ENCODE assay signal across 8 cellular contexts in the genomic region with DNA sequence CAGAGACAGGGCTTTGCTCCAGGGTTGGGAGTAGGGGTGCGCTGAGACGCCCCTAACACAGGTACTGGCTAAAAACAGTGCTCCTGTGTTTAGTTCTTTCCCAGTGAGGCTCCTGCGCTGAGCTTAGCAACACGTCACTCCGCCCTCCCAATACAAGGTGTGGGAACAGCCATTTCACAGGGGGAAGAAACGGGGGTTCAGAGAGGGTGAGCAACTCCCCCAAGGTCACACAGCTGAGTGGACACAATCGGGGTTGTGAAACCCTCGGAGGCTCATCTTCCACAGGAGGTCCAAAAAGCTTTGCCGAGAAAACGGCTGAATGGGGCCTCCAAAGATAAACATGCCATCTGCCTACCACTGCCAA. TPM values are rescaled to one million over a fixed set of nuclear protein-coding genes. Genes with fewer than 3 reads are reported as not detected.
DNase-seq lines count a peak whose midpoint lies in the region; ATAC-seq and TF ChIP-seq lines count a peak whose summit lies in the region.

No MANE protein-coding gene starts in this region.

- intact Hi-C loops in gastrocnemius medialis (cut with DNase I; ENCODE audit: low total_unique reads) = no loop called here

- in situ Hi-C loops in gastrocnemius medialis (cut with MboI; ENCODE audit: low sequenced_read_pairs in 4 of 4) = no loop called here

- DNase-seq in MM.1S = no peak
- no peak for DNase-seq in epithelial cell of esophagus (ENCODE audit: low read depth)
- no peak for DNase-seq in gastrocnemius medialis
- DNase-seq in midbrain (lab: John Stamatoyannopoulos, UW) = no peak
- DNase-seq in dermis blood vessel endothelial cell = no peak
- DNase-seq in NCI-H1436 treated with DMSO at 0.1 percent for 48 hours (lab: John Stamatoyannopoulos, UW) = no peak

- ATAC-seq in GM19372 (IDR thresholded peaks at IDR 0.05; ENCODE audit: low read depth, unreplicated experiment) (peak; percentile 15), gastrocnemius medialis (no peak), HG02981 (IDR thresholded peaks at IDR 0.05; ENCODE audit: unreplicated experiment) (no peak)

- H2AFZ ChIP-seq in MM.1S (ENCODE audit: low read length) = peak overlapping the region; percentile 90

- peak overlapping the region; percentile 37; the same call in 1 of the 2 replicates for H3K9ac ChIP-seq in MM.1S (ENCODE audit: low read length)

- no peaks in the 10 kb centered on the region for H4K20me1 ChIP-seq in MM.1S (ENCODE audit: insufficient read depth, low read length)

- H3K9me3 ChIP-seq in MM.1S (replicated peaks; ENCODE audit: insufficient read depth, low read length) (no peaks in the 10 kb centered on the region), gastrocnemius medialis (no peaks in the 10 kb centered on the region)

- no peak overlapping the region for H3K27ac ChIP-seq in MM.1S (ENCODE audit: low read length)
- H3K27ac ChIP-seq in gastrocnemius medialis = peak overlapping the region in 2 of 4 donors; percentile 8 to 19

- peak overlapping the region; percentile 99 for H3K4me2 ChIP-seq in MM.1S (ENCODE audit: low read depth, low read length)

- H3K36me3 ChIP-seq in MM.1S (replicated peaks; ENCODE audit: insufficient read depth, low read length) = no peaks in the 10 kb centered on the region
- no peaks in the 10 kb centered on the region for H3K36me3 ChIP-seq in gastrocnemius medialis

- H3K9me2 ChIP-seq in MM.1S (replicated peaks; ENCODE audit: insufficient read depth, low read length) = no peaks in the 10 kb centered on the region

- H3K27me3 ChIP-seq in MM.1S (replicated peaks; ENCODE audit: insufficient read depth, low read length) (no peaks in the 10 kb centered on the region), gastrocnemius medialis (no peaks in the 10 kb centered on the region)

- H3F3A ChIP-seq in MM.1S (ENCODE audit: insufficient read depth, low read length) = no peaks in the 10 kb centered on the region

- TF ChIP-seq CTCF in MM.1S (IDR thresholded peaks at IDR 0.05; ENCODE audit: low read length) = no peak
- no peak for TF ChIP-seq CTCF in epithelial cell of esophagus (IDR thresholded peaks at IDR 0.05; ENCODE audit: insufficient read depth, low read depth, low read length, missing control alignments)
- TF ChIP-seq CTCF in gastrocnemius medialis (IDR thresholded peaks at IDR 0.05 in 4 of 5, conservative IDR thresholded peaks at IDR 0.05 in 1 of 5) = no peak

- H3K4me1 ChIP-seq in MM.1S (ENCODE audit: low read length) = 0 out of 2 replicates have a peak, but pooled peaks cover 5% of the 10 kb centered on the region
- H3K4me1 ChIP-seq in gastrocnemius medialis = peaks cover 27 to 30% of the 10 kb centered on the region in 2 donors

- H3K4me3 ChIP-seq in MM.1S (ENCODE audit: low read length) (peak overlapping the region; percentile 82), epithelial cell of esophagus (ENCODE audit: low read length) (peak overlapping the region; percentile 42), gastrocnemius medialis (peak overlapping the region; percentile 29 to 74 (median 48))

- H3K79me2 ChIP-seq in MM.1S (ENCODE audit: low read length) = no peaks in the 10 kb centered on the region

- no peak for TF ChIP-seq POLR2A in gastrocnemius medialis (IDR thresholded peaks at IDR 0.05)

RNA-seq across cellular contexts. Expression of a gene that starts 0.6 kb away (rescaled TPM):
- total RNA-seq in gastrocnemius medialis (1 to 10 TPM in 3 of 4 donors, under 1 TPM in 1; 0.92 to 7.4 (median 2.5) TPM), dermis blood vessel endothelial cell (0.68 and 0.84 TPM in 2 replicates)

RNA-seq across cellular contexts. Expression of a gene that starts 17.9 kb away (rescaled TPM):
- total RNA-seq in gastrocnemius medialis (10 to 100 TPM; 31.6 to 42.3 (median 37.1) TPM), dermis blood vessel endothelial cell (33.1 and 50.4 TPM in 2 replicates)

RNA-seq across cellular contexts. Expression of a gene that starts 34.7 kb away (rescaled TPM):
- 10 to 100 TPM; 14.8 to 67.3 (median 47.2) TPM for total RNA-seq in gastrocnemius medialis
- 20.4 and 25.4 TPM in 2 replicates for total RNA-seq in dermis blood vessel endothelial cell

RNA-seq across cellular contexts. Expression of a gene that starts 35.1 kb away (rescaled TPM):
- total RNA-seq in gastrocnemius medialis (100 to 1,000 TPM; 147 to 329 (median 204) TPM), dermis blood vessel endothelial cell (44.6 and 121 TPM in 2 replicates)

RNA-seq across cellular contexts. Expression of a gene that starts 48.9 kb away (rescaled TPM):
- total RNA-seq in gastrocnemius medialis (1 to 10 TPM in 1 of 4 donors, under 1 TPM in 2, not detected in 1; 0.20 to 1.5 (median 0.64) TPM), dermis blood vessel endothelial cell (0.14 and 0.17 TPM in 2 replicates)
